1 cellular context compared by ENCODE assay signal in genomic region chr19:19448238-19448544, GRCh38.
TF ChIP-seq lines count a peak whose summit lies in the region.

No MANE protein-coding gene starts in this region.

TF ChIP-seq in WTC11, 78 proteins besides CTCF, POLR2A, EP300 and RAD21:
- TF ChIP-seq ZNF512 (CRISPR knock-in tag; IDR thresholded peaks at IDR 0.05; ENCODE audit: borderline replicate concordance) = no peak
- TF ChIP-seq CREM (CRISPR knock-in tag; IDR thresholded peaks at IDR 0.05) = no peak
- no peak for TF ChIP-seq RELA (CRISPR knock-in tag; IDR thresholded peaks at IDR 0.05; ENCODE audit: borderline replicate concordance)
- TF ChIP-seq ZBTB43 (CRISPR knock-in tag; IDR thresholded peaks at IDR 0.05) = no peak
- no peak for TF ChIP-seq NR2C2 (CRISPR knock-in tag; IDR thresholded peaks at IDR 0.05)
- TF ChIP-seq TEAD1 (CRISPR knock-in tag; IDR thresholded peaks at IDR 0.05) = no peak
- no peak for TF ChIP-seq NFE2L1 (CRISPR knock-in tag; IDR thresholded peaks at IDR 0.05)
- no peak for TF ChIP-seq RORB (CRISPR knock-in tag; IDR thresholded peaks at IDR 0.05)
- no peak for TF ChIP-seq EMX1 (CRISPR knock-in tag; IDR thresholded peaks at IDR 0.05)
- TF ChIP-seq ZNF396 (CRISPR knock-in tag; IDR thresholded peaks at IDR 0.05; ENCODE audit: borderline replicate concordance) = no peak
- TF ChIP-seq ZNF425 (CRISPR knock-in tag; conservative IDR thresholded peaks at IDR 0.05) = no peak
- TF ChIP-seq TP53 (CRISPR knock-in tag; IDR thresholded peaks at IDR 0.05) = no peak
- TF ChIP-seq HMGXB4 (CRISPR knock-in tag; IDR thresholded peaks at IDR 0.05) = no peak
- no peak for TF ChIP-seq ERG (CRISPR knock-in tag; IDR thresholded peaks at IDR 0.05)
- no peak for TF ChIP-seq CREB1 (CRISPR knock-in tag; IDR thresholded peaks at IDR 0.05)
- TF ChIP-seq STAT6 (CRISPR knock-in tag; conservative IDR thresholded peaks at IDR 0.05; ENCODE audit: low read depth) = no peak
- no peak for TF ChIP-seq USF1 (CRISPR knock-in tag; IDR thresholded peaks at IDR 0.05)
- no peak for TF ChIP-seq NFATC4 (CRISPR knock-in tag; IDR thresholded peaks at IDR 0.05)
- TF ChIP-seq TCF7 (CRISPR knock-in tag; IDR thresholded peaks at IDR 0.05; ENCODE audit: low read depth) = no peak
- no peak for TF ChIP-seq CBFB (CRISPR knock-in tag; IDR thresholded peaks at IDR 0.05; ENCODE audit: low read depth)
TF ChIP-seq in WTC11: peak in this region for 0.
